ENCODE assay signal across 10 cellular contexts in the genomic region with DNA sequence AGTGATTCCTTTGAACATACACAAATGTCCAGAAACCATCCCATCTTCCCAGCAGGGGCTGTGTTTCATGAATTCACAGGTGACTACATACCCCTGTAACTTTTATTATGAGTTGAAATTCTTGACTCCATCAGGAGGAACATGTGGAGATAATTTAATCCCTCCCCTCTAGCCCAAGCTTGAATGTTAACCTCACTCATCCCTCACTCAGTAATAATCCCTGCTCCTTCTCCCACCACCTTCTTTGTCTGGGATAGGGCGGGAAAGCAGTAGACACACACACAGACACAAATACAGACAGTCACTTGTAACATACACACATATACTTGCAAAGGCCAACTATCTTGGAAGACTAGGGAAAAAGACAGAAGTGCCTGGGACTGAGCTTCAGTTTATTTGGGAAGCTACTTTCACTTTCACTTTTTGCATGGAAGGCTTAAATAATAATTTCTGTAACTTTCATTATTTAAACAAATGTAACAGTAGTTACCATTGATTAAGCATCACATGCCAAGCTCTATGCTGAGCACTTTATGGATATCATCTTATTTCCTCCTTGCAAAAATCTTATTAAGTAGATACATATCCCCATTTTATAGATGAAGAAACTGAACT. TPM values are rescaled to one million over a fixed set of nuclear protein-coding genes. Genes with fewer than 3 reads are reported as not detected.
A peak's percentile ranks its signal among the peaks of the same experiment; 100 is the strongest.
DNase-seq lines count a peak whose midpoint lies in the region; ATAC-seq and TF ChIP-seq lines count a peak whose summit lies in the region.
"Had no signal": no experiment of that assay in that cellular context is flagged by ENCODE, and none has a peak within 500 bp of the region (broad histone marks: within the 10 kb centered on the region; RNA-seq: fewer than 3 reads in every experiment).

No MANE protein-coding gene starts in this region.

- H3K27ac Mint-ChIP-seq in T-cell = peak overlapping the region in 1 of 2 donors; percentile 53

- POLR2A ChIA-PET in T-cell (lab: Charles Lee) = no interaction called here

- H3K27me3 ChIP-seq in H7 (ENCODE audit: control insufficient read depth, insufficient read depth, low read length) (no peaks in the 10 kb centered on the region), right atrium auricular region (no peaks in the 10 kb centered on the region), skeletal muscle satellite cell (ENCODE audit: control insufficient read depth, insufficient read depth, low read length) (no peaks in the 10 kb centered on the region)

- DNase-seq in H7 (peak; percentile 26), T-cell (no peak), right atrium auricular region (ENCODE audit: low spot score) (no peak), omental fat pad (ENCODE audit: low spot score) (no peak), middle frontal gyrus (ENCODE audit: extremely low spot score, low spot score) (no peak), NCI-H524 (lab: John Stamatoyannopoulos, UW) (no peak)
- DNase-seq: head of caudate nucleus, KG1 had no signal

- H3K9me3 Mint-ChIP-seq in T-cell = peaks cover 0 to 4% (median 2%) of the 10 kb centered on the region in 3 donors

- peak overlapping the region; percentile 51 for H3K9ac ChIP-seq in skeletal muscle satellite cell (ENCODE audit: low read depth, low read length)

- H3K4me3 Mint-ChIP-seq in T-cell = peak overlapping the region; percentile 13 to 58 (median 47)

- H3K4me1 ChIP-seq in right atrium auricular region = peaks cover 0 to 22% of the 10 kb centered on the region in 2 donors
- H3K4me1 ChIP-seq in skeletal muscle satellite cell (ENCODE audit: control insufficient read depth, insufficient read depth, low read length) = peaks cover 33% of the 10 kb centered on the region

- H3K36me3 Mint-ChIP-seq in T-cell = no peaks in the 10 kb centered on the region

- peak overlapping the region; percentile 28 to 29 for H3K27ac ChIP-seq in right atrium auricular region

- H3K4me3 ChIP-seq in H7 (ENCODE audit: insufficient read depth, low read depth, low read length) (no peak overlapping the region), right atrium auricular region (peak overlapping the region; percentile 27 to 42), skeletal muscle satellite cell (ENCODE audit: low read length) (peak overlapping the region; percentile 67)

- peaks cover 6 to 12% of the 10 kb centered on the region in 2 donors for H3K27me3 Mint-ChIP-seq in T-cell

- ATAC-seq in T-cell (replicated peaks in 1 of 4) (no peak), omental fat pad (ENCODE audit: low FRiP score) (no peak), GM18873 (IDR thresholded peaks at IDR 0.05; ENCODE audit: low FRiP score, unreplicated experiment) (no peak)

- H3K4me2 ChIP-seq in skeletal muscle satellite cell (ENCODE audit: low read length) = peak overlapping the region; percentile 81

- H3K36me3 ChIP-seq in H7 (replicated peaks; ENCODE audit: control insufficient read depth, insufficient read depth, low read length) (peaks cover 8% of the 10 kb centered on the region), right atrium auricular region (no peaks in the 10 kb centered on the region), skeletal muscle satellite cell (ENCODE audit: insufficient read depth, low read length) (no peaks in the 10 kb centered on the region)

- H3K9me3 ChIP-seq in right atrium auricular region = no peaks in the 10 kb centered on the region
- no peaks in the 10 kb centered on the region for H3K9me3 ChIP-seq in skeletal muscle satellite cell (replicated peaks; ENCODE audit: low read length)

- no peak for TF ChIP-seq CTCF in right atrium auricular region (IDR thresholded peaks at IDR 0.05)
- no peak for TF ChIP-seq CTCF in omental fat pad (IDR thresholded peaks at IDR 0.05)

- peaks cover 16 to 21% (median 18%) of the 10 kb centered on the region in 3 donors for H3K4me1 Mint-ChIP-seq in T-cell

- CTCF ChIA-PET in T-cell (lab: Charles Lee) = interaction anchor here in 1 of 2 donors (1.2 kb wide), 1 partner anchor 44 kb away, joined by 3 read pairs; no protein-coding TSS in a partner anchor

RNA-seq across cellular contexts. Expression of gene AASS, which starts 7.3 kb away (rescaled TPM):
- 28.0 and 37.6 TPM in 2 replicates for total RNA-seq in H7 (2014; rRNA removed; shearing (Covaris generic))
- total RNA-seq in T-cell = 1 to 10 TPM; 2.5 to 5.4 (median 3.3) TPM
- total RNA-seq in right atrium auricular region = 10 to 100 TPM; 18.0 to 27.4 TPM
- 8.5 and 16.2 TPM in 2 replicates for total RNA-seq in skeletal muscle satellite cell (2012; rRNA removed)
- 10 to 100 TPM; 50.7 to 92.7 (median 68.1) TPM for total RNA-seq in omental fat pad
